ENCODE assay signal across 1 cellular context in genomic region chr21:26565105-26565504, GRCh38.
TF ChIP-seq lines count a peak whose summit lies in the region.

No MANE protein-coding gene starts in this region.

TF ChIP-seq in WTC11, 78 proteins besides CTCF, POLR2A, EP300 and RAD21 (continued from another document):
- TF ChIP-seq, protein P1, sequence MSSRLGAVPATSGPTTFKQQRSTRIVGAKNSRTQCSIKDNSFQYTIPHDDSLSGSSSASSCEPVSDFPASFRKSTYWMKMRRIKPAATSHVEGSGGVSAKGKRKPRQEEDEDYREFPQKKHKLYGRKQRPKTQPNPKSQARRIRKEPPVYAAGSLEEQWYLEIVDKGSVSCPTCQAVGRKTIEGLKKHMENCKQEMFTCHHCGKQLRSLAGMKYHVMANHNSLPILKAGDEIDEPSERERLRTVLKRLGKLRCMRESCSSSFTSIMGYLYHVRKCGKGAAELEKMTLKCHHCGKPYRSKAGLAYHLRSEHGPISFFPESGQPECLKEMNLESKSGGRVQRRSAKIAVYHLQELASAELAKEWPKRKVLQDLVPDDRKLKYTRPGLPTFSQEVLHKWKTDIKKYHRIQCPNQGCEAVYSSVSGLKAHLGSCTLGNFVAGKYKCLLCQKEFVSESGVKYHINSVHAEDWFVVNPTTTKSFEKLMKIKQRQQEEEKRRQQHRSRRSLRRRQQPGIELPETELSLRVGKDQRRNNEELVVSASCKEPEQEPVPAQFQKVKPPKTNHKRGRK (CRISPR knock-in tag; IDR thresholded peaks at IDR 0.05; ENCODE audit: borderline replicate concordance): no peak
- TF ChIP-seq ELF4 (CRISPR knock-in tag; IDR thresholded peaks at IDR 0.05; ENCODE audit: low read depth) (no peak), TEAD4 (CRISPR knock-in tag; IDR thresholded peaks at IDR 0.05) (no peak), ZNF532 (CRISPR knock-in tag; IDR thresholded peaks at IDR 0.05; ENCODE audit: borderline replicate concordance) (no peak), ZNF219 (CRISPR knock-in tag; IDR thresholded peaks at IDR 0.05; ENCODE audit: borderline replicate concordance) (no peak)
- TF ChIP-seq, protein P2, sequence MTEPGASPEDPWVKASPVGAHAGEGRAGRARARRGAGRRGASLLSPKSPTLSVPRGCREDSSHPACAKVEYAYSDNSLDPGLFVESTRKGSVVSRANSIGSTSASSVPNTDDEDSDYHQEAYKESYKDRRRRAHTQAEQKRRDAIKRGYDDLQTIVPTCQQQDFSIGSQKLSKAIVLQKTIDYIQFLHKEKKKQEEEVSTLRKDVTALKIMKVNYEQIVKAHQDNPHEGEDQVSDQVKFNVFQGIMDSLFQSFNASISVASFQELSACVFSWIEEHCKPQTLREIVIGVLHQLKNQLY (CRISPR knock-in tag; IDR thresholded peaks at IDR 0.05): no peak
